ENCODE assay signal across 8 cellular contexts in genomic region chr12:29781705-29782266, GRCh38. TPM values are rescaled to one million over a fixed set of nuclear protein-coding genes. Genes with fewer than 3 reads are reported as not detected.
A peak's percentile ranks its signal among the peaks of the same experiment; 100 is the strongest.
DNase-seq lines count a peak whose midpoint lies in the region; ATAC-seq and TF ChIP-seq lines count a peak whose summit lies in the region.

No MANE protein-coding gene starts in this region.

- TF ChIP-seq POLR2A in breast epithelium (IDR thresholded peaks at IDR 0.05): no peak

- H3K27me3 Mint-ChIP-seq in natural killer cell treated with Interleukin-12 subunit alpha and Interleukin-12 subunit beta and Interleukin-15 and Interleukin-18, amount 100 ng/mL, for 72 hours: peaks cover 10 to 26% of the 10 kb centered on the region in 2 donors
- H3K27me3 Mint-ChIP-seq in activated naive CD4-positive, alpha-beta T cell treated with anti-CD3 and anti-CD28 coated beads for 36 hours (ENCODE audit: low read depth): peaks cover 43% of the 10 kb centered on the region

- intact Hi-C loops in breast epithelium (cut with DNase I; ENCODE audit: low total_unique reads): no loop called here
- intact Hi-C loops in activated naive CD4-positive, alpha-beta T cell treated with anti-CD3 and anti-CD28 coated beads for 36 hours (cut with micrococcal nuclease): no loop called here

- H3K27ac Mint-ChIP-seq in natural killer cell treated with Interleukin-12 subunit alpha and Interleukin-12 subunit beta and Interleukin-15 and Interleukin-18, amount 100 ng/mL, for 72 hours: no peak overlapping the region
- no peak overlapping the region for H3K27ac Mint-ChIP-seq in activated naive CD4-positive, alpha-beta T cell treated with anti-CD3 and anti-CD28 coated beads for 36 hours

- no peaks in the 10 kb centered on the region for H3K4me1 Mint-ChIP-seq in natural killer cell treated with Interleukin-12 subunit alpha and Interleukin-12 subunit beta and Interleukin-15 and Interleukin-18, amount 100 ng/mL, for 72 hours (ENCODE audit: low read depth in 2 of 2)
- H3K4me1 Mint-ChIP-seq in activated naive CD4-positive, alpha-beta T cell treated with anti-CD3 and anti-CD28 coated beads for 36 hours (ENCODE audit: low read depth): peaks cover 15% of the 10 kb centered on the region

- H3K4me3 Mint-ChIP-seq in natural killer cell treated with Interleukin-12 subunit alpha and Interleukin-12 subunit beta and Interleukin-15 and Interleukin-18, amount 100 ng/mL, for 72 hours: no peak overlapping the region
- H3K4me3 Mint-ChIP-seq in activated naive CD4-positive, alpha-beta T cell treated with anti-CD3 and anti-CD28 coated beads for 36 hours: no peak overlapping the region

- no peak for DNase-seq in breast epithelium (ENCODE audit: low spot score in 2 of 2)
- no peak for DNase-seq in natural killer cell treated with Interleukin-12 subunit alpha and Interleukin-12 subunit beta and Interleukin-15 and Interleukin-18, amount 100 ng/mL, for 72 hours (ENCODE audit: low spot score)
- no peak for DNase-seq in HuH-7.5 (ENCODE audit: low spot score)
- DNase-seq in activated naive CD4-positive, alpha-beta T cell treated with anti-CD3 and anti-CD28 coated beads for 36 hours: no peak
- no peak for DNase-seq in HuH-7 (ENCODE audit: low spot score)

- peak overlapping the region in 1 of 2 donors; percentile 88 for H3K27ac ChIP-seq in breast epithelium
- H3K27ac ChIP-seq in rectal smooth muscle tissue (ENCODE audit: low read depth, low read length): no peak overlapping the region

- H3K4me3 ChIP-seq in breast epithelium (peak overlapping the region; percentile 52 to 81 (median 68)), rectal smooth muscle tissue (ENCODE audit: low read length) (peak overlapping the region; percentile 84)

- peaks cover 4% of the 10 kb centered on the region for H3K9me3 Mint-ChIP-seq in natural killer cell treated with Interleukin-12 subunit alpha and Interleukin-12 subunit beta and Interleukin-15 and Interleukin-18, amount 100 ng/mL, for 72 hours
- H3K9me3 Mint-ChIP-seq in activated naive CD4-positive, alpha-beta T cell treated with anti-CD3 and anti-CD28 coated beads for 36 hours: peaks cover 3% of the 10 kb centered on the region

- no peaks in the 10 kb centered on the region for H3K36me3 Mint-ChIP-seq in natural killer cell treated with Interleukin-12 subunit alpha and Interleukin-12 subunit beta and Interleukin-15 and Interleukin-18, amount 100 ng/mL, for 72 hours
- no peaks in the 10 kb centered on the region for H3K36me3 Mint-ChIP-seq in activated naive CD4-positive, alpha-beta T cell treated with anti-CD3 and anti-CD28 coated beads for 36 hours (ENCODE audit: low read depth)

- CTCF ChIA-PET in activated naive CD4-positive, alpha-beta T cell treated with anti-CD3 and anti-CD28 coated beads for 36 hours (lab: Charles Lee): interaction anchor here (0.7 kb wide), 1 partner anchor 86 kb away, joined by 3 read pairs; no protein-coding TSS in a partner anchor

- H3K27me3 ChIP-seq in breast epithelium (peaks cover 0 to 23% of the 10 kb centered on the region in 2 donors), rectal smooth muscle tissue (ENCODE audit: control insufficient read depth, insufficient read depth, low read length) (no peaks in the 10 kb centered on the region)

- H3K9ac ChIP-seq in rectal smooth muscle tissue (ENCODE audit: low read length): no peak overlapping the region

- ATAC-seq in GM19351 (IDR thresholded peaks at IDR 0.05; ENCODE audit: unreplicated experiment): peak; percentile 18
- ATAC-seq in HG03039 (IDR thresholded peaks at IDR 0.05; ENCODE audit: unreplicated experiment): peak; percentile 37
- ATAC-seq in natural killer cell treated with Interleukin-12 subunit alpha and Interleukin-12 subunit beta and Interleukin-15 and Interleukin-18, amount 100 ng/mL, for 72 hours: no peak

- H3K4me1 ChIP-seq in breast epithelium (peaks cover 0 to 6% of the 10 kb centered on the region in 2 donors), rectal smooth muscle tissue (ENCODE audit: control insufficient read depth, insufficient read depth, low read length) (no peaks in the 10 kb centered on the region)

- TF ChIP-seq CTCF in breast epithelium (IDR thresholded peaks at IDR 0.05): no peak

- H3K36me3 ChIP-seq in breast epithelium (no peaks in the 10 kb centered on the region), rectal smooth muscle tissue (ENCODE audit: control insufficient read depth, insufficient read depth, low read length) (no peaks in the 10 kb centered on the region)

- H3K9me3 ChIP-seq in breast epithelium: no peaks in the 10 kb centered on the region

RNA-seq across cellular contexts. Expression of gene TMTC1, which starts 2.0 kb away (rescaled TPM):
- total RNA-seq in breast epithelium: 10 to 100 TPM; 49.9 to 87.2 (median 71.8) TPM
- total RNA-seq in natural killer cell treated with Interleukin-12 subunit alpha and Interleukin-12 subunit beta and Interleukin-15 and Interleukin-18, amount 100 ng/mL, for 72 hours: not detected
- total RNA-seq in activated naive CD4-positive, alpha-beta T cell treated with anti-CD3 and anti-CD28 coated beads for 36 hours: not detected

Comparison
In these comparisons a context has a peak if more than half of its experiments do, and no peak if none do; other contexts are left out.
1. ATAC-seq: peak in GM19351 (single experiment) and HG03039 (single experiment); none in natural killer cell treated with Interleukin-12 subunit alpha and Interleukin-12 subunit beta and Interleukin-15 and Interleukin-18, amount 100 ng/mL, for 72 hours (0 of 2).
2. RNA of gene TMTC1, which starts 2.0 kb away (total RNA-seq): 49.9 to 87.2 TPM in breast epithelium; not detected in activated naive CD4-positive, alpha-beta T cell treated with anti-CD3 and anti-CD28 coated beads for 36 hours and not detected in natural killer cell treated with Interleukin-12 subunit alpha and Interleukin-12 subunit beta and Interleukin-15 and Interleukin-18, amount 100 ng/mL, for 72 hours; every median in the first group is over 10 times any median in the second.